ENCODE assay signal across 1 cellular context in the genomic region with DNA sequence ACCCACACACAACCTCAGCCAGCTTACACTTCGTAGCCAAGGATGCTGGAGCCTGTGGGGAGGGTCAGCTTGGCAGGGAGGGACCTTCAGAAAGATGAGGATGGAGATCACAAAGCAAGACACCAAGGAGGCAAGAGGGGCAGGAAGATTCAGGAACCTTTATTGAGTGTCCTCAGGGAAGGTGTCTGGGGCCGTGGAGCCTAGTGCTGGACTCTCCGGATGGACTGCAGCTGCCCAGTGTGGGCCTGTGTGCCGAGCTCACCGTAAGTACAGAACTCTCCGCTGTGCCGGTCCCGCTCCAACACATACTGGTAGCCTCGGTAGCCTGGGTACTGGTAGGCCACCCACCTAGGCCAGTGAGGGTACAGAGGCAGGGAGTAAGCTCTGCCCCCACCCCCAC.
TF ChIP-seq lines count a peak whose summit lies in the region.

No MANE protein-coding gene starts in this region.

TF ChIP-seq in H1, 55 proteins besides CTCF, POLR2A, EP300 and RAD21:
- no peak for TF ChIP-seq CBX8 (IDR thresholded peaks at IDR 0.05; ENCODE audit: borderline replicate concordance, low read depth, low read length)
- TF ChIP-seq RNF2 (IDR thresholded peaks at IDR 0.05; ENCODE audit: borderline replicate concordance, low read depth, low read length, missing control alignments, poor library complexity, severe bottlenecking), result peak; percentile 2
- TF ChIP-seq SP2 (IDR thresholded peaks at IDR 0.05; ENCODE audit: low read length), result no peak
- no peak for TF ChIP-seq JUND (IDR thresholded peaks at IDR 0.05; ENCODE audit: low read length)
- no peak for TF ChIP-seq POU5F1 (IDR thresholded peaks at IDR 0.05; ENCODE audit: low read depth, low read length)
- no peak for TF ChIP-seq CBX5 (IDR thresholded peaks at IDR 0.05; ENCODE audit: low read depth, low read length)
- peak; percentile 33 for TF ChIP-seq SUZ12 (IDR thresholded peaks at IDR 0.05; ENCODE audit: low read length)
- TF ChIP-seq EZH2 (IDR thresholded peaks at IDR 0.05; ENCODE audit: low read depth, low read length, severe bottlenecking), result peak; percentile 20
- no peak for TF ChIP-seq HDAC2 (IDR thresholded peaks at IDR 0.05; ENCODE audit: borderline replicate concordance in 1 of 2, low read depth in 2 of 2, low read length in 2 of 2)
